Comparison of ENCODE assay signal across 8 cellular contexts in the genomic region with DNA sequence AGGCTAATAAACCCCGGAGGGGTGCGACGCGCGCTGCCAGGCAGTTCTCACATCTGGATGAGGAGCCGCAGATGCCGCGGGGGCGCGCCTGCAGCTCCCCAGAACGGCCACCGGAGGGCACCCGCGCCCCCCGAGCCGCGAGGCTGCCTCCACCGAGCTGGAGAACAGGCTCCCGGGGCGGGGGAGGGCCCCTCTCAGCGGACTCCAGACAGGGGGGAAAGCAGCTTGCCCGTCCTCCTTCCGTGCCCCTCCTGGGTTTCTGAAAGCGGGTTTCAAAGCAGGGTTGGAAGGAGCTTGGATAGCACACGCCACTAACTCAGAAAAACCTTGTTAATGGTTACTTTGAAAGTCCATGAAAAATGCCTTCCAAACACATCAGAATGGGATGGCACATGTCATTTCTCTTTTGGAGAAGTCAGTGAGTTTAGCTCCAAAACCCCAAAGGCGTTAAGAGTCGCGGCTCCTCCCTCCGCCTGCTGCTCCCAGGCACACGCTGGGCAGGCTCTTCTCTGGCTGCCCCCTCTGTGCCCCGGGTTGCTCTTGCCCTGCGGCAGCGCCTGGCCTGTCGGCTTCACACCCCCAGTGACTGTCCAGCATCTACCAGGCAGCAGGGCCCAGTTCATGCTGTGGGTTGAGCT.
A peak's percentile ranks its signal among the peaks of the same experiment; 100 is the strongest.
DNase-seq lines count a peak whose midpoint lies in the region; ATAC-seq and TF ChIP-seq lines count a peak whose summit lies in the region.

No MANE protein-coding gene starts in this region.

- H3K36me3 Mint-ChIP-seq in MCF 10A (ENCODE audit: insufficient read depth, unreplicated experiment): no peaks in the 10 kb centered on the region
- no peaks in the 10 kb centered on the region for H3K36me3 Mint-ChIP-seq in CD4-positive, alpha-beta memory T cell

- H3K27ac Mint-ChIP-seq in MCF 10A (ENCODE audit: low read depth, unreplicated experiment): no peak overlapping the region
- peak overlapping the region in 1 of 7 donors; percentile 10 for H3K27ac Mint-ChIP-seq in CD4-positive, alpha-beta memory T cell

- DNase-seq in AG08396 (ENCODE audit: low spot score) (peak; percentile 94), NCI-H345 treated with DMSO at 0.1 percent for 48 hours (lab: John Stamatoyannopoulos, UW; ENCODE audit: unreplicated experiment) (peak; percentile 47), MCF 10A (ENCODE audit: unreplicated experiment) (no peak), left kidney (ENCODE audit: low read depth, low spot score) (peak; percentile 86), stomach (peak; percentile 37)
- DNase-seq in CD4-positive, alpha-beta memory T cell: no peak

- CTCF ChIA-PET in MCF 10A (lab: Yijun Ruan, JAX): interaction anchor here (0.6 to 1.9 kb wide), 5 partner anchors 12 to 756 kb away, joined by 3 to 10 read pairs (median 3); no protein-coding TSS in a partner anchor
- CTCF ChIA-PET in CD4-positive, alpha-beta memory T cell (lab: Charles Lee; ENCODE audit: partially characterized antibody): interaction anchor here (1.1 to 2.2 kb wide), 2 partner anchors 11 to 14 kb away, joined by 3 to 8 read pairs; no protein-coding TSS in a partner anchor

- POLR2A ChIA-PET in MCF 10A (lab: Yijun Ruan, JAX): no interaction called here
- POLR2A ChIA-PET in CD4-positive, alpha-beta memory T cell (lab: Charles Lee; ENCODE audit: partially characterized antibody): no interaction called here

- no peaks in the 10 kb centered on the region for H3K27me3 Mint-ChIP-seq in MCF 10A (ENCODE audit: insufficient read depth, unreplicated experiment)
- H3K27me3 Mint-ChIP-seq in CD4-positive, alpha-beta memory T cell: peaks cover 0 to 16% of the 10 kb centered on the region in 2 donors

- peaks cover 0 to 90% (median 13%) of the 10 kb centered on the region in 3 donors for H3K27me3 ChIP-seq in stomach
- H3K27me3 ChIP-seq in CD4-positive, alpha-beta memory T cell (ENCODE audit: insufficient read depth, low read length): no peaks in the 10 kb centered on the region

- TF ChIP-seq POLR2A in stomach (IDR thresholded peaks at IDR 0.05): no peak

- H3K9me3 Mint-ChIP-seq in MCF 10A (ENCODE audit: unreplicated experiment): peaks cover 11% of the 10 kb centered on the region
- H3K9me3 Mint-ChIP-seq in CD4-positive, alpha-beta memory T cell: peaks cover 0 to 4% (median 0%) of the 10 kb centered on the region in 8 donors

- peaks cover 0 to 9% (median 7%) of the 10 kb centered on the region in 4 donors for H3K4me1 ChIP-seq in stomach
- H3K4me1 ChIP-seq in CD4-positive, alpha-beta memory T cell (ENCODE audit: insufficient read depth, low read length): no peaks in the 10 kb centered on the region

- intact Hi-C loops in MCF 10A (cut with micrococcal nuclease) (no loop called here), stomach (cut with DNase I; ENCODE audit: low total_unique reads) (no loop called here)
- intact Hi-C loops in CD4-positive, alpha-beta memory T cell (cut with micrococcal nuclease): no loop called here

- no peaks in the 10 kb centered on the region for H3K4me1 Mint-ChIP-seq in MCF 10A (ENCODE audit: insufficient read depth, unreplicated experiment)
- H3K4me1 Mint-ChIP-seq in CD4-positive, alpha-beta memory T cell: peaks cover 0 to 5% (median 2%) of the 10 kb centered on the region in 4 donors

- WGBS in stomach, 5 donors: 15 to 29% (median 17%) methylated on average over 17 to 34 of the region's 34 CpGs

- H3K9me3 ChIP-seq in stomach: no peaks in the 10 kb centered on the region
- no peaks in the 10 kb centered on the region for H3K9me3 ChIP-seq in CD4-positive, alpha-beta memory T cell (ENCODE audit: control insufficient read depth in 1 of 2, low read length in 2 of 2)

- no peak overlapping the region for H3K4me3 ChIP-seq in stomach
- no peak overlapping the region for H3K4me3 ChIP-seq in CD4-positive, alpha-beta memory T cell (ENCODE audit: low read length in 2 of 2)

- H3K4me3 Mint-ChIP-seq in MCF 10A (ENCODE audit: unreplicated experiment): no peak overlapping the region
- H3K4me3 Mint-ChIP-seq in CD4-positive, alpha-beta memory T cell: no peak overlapping the region

- no peaks in the 10 kb centered on the region for H3K36me3 ChIP-seq in stomach
- no peaks in the 10 kb centered on the region for H3K36me3 ChIP-seq in CD4-positive, alpha-beta memory T cell (ENCODE audit: insufficient read depth, low read length)

- no peak for TF ChIP-seq EP300 in stomach (IDR thresholded peaks at IDR 0.05)

- no peak overlapping the region for H3K27ac ChIP-seq in stomach
- no peak overlapping the region for H3K27ac ChIP-seq in CD4-positive, alpha-beta memory T cell (ENCODE audit: low read depth, low read length)

- peak; percentile 81 for ATAC-seq in HG02678 (IDR thresholded peaks at IDR 0.05; ENCODE audit: unreplicated experiment)

- BruUV-seq in MCF 10A (replicated peaks; lab: Mats Ljungman, UMichigan): no TSS peak

- TF ChIP-seq CTCF in GM12873 (IDR thresholded peaks at IDR 0.05; ENCODE audit: insufficient read depth, low read depth, low read length, missing control alignments): peak; percentile 74
- peak; percentile 21 for TF ChIP-seq CTCF in MCF 10A (IDR thresholded peaks at IDR 0.05; ENCODE audit: unreplicated experiment)
- peak in 4 of 7 experiments; percentile 43 to 92 (median 70) for TF ChIP-seq CTCF in stomach (IDR thresholded peaks at IDR 0.05)

Comparison
In these comparisons a context has a peak if more than half of its experiments do, and no peak if none do; other contexts are left out.
1. DNase-seq: peak in AG08396 (single experiment), NCI-H345 treated with DMSO at 0.1 percent for 48 hours (single experiment), left kidney (single experiment) and stomach (single experiment); none in MCF 10A (single experiment) and CD4-positive, alpha-beta memory T cell (0 of 5).
2. CTCF ChIP-seq: peak in every context shown above with its lines; median percentile 74 in GM12873; 70 in stomach; 21 in MCF 10A.